20 cellular contexts compared by ENCODE assay signal in genomic region chr10:73917566-73918305, GRCh38. TPM values are rescaled to one million over a fixed set of nuclear protein-coding genes. Genes with fewer than 3 reads are reported as not detected.
DNase-seq lines count a peak whose midpoint lies in the region; ATAC-seq, FAIRE-seq and TF ChIP-seq lines count a peak whose summit lies in the region.
"Had no signal": no experiment of that assay in that cellular context is flagged by ENCODE, and none has a peak within 500 bp of the region (broad histone marks: within the 10 kb centered on the region; RNA-seq: fewer than 3 reads in every experiment).

No MANE protein-coding gene starts in this region.

- BruUV-seq in PC-3 (replicated peaks; lab: Mats Ljungman, UMichigan) = no TSS peak

- H3F3A ChIP-seq in PC-3 (ENCODE audit: low read length, unreplicated experiment) = peaks cover 50% of the 10 kb centered on the region

- ATAC-seq in PC-3 (peak; percentile 24), HG02870 (IDR thresholded peaks at IDR 0.05; ENCODE audit: unreplicated experiment) (no peak)
- no peak for ATAC-seq in stimulated activated naive B cell treated with anti-CD40 and anti-IgM and Interleukin-4, amounts not matched to agents 10 μg/mL and 1 μg/mL and 100 μg/mL, for 72 hours (replicated peaks)

- no peaks in the 10 kb centered on the region for H3K9me2 ChIP-seq in PC-3 (replicated peaks; ENCODE audit: low read length)

- no peak overlapping the region for H3K4me3 Mint-ChIP-seq in stimulated activated naive B cell treated with anti-CD40 and anti-IgM and Interleukin-4, amounts not matched to agents 10 μg/mL and 1 μg/mL and 100 μg/mL, for 72 hours
- H3K4me3 Mint-ChIP-seq: activated CD8-positive, alpha-beta memory T cell treated with anti-CD3 and anti-CD28 coated beads, Interleukin-2, amount 10 ng/mL, durations not matched to agents 7 days and 5 days; activated naive CD8-positive, alpha-beta T cell treated with anti-CD3 and anti-CD28 coated beads, Interleukin-2, amount 10 ng/mL, durations not matched to agents 7 days and 5 days; CD8-positive, alpha-beta memory T cell had no signal

- CTCF ChIA-PET in PC-3 (lab: Charles Lee) = interaction anchor here (0.5 to 3.0 kb wide), 9 partner anchors 18 to 117 kb away, joined by 3 to 21 read pairs (median 7); no protein-coding TSS in a partner anchor

- no peaks in the 10 kb centered on the region for H3K9me3 ChIP-seq in PC-3 (ENCODE audit: low read length)
- H3K9me3 ChIP-seq: ovary, thyroid gland had no signal

- H3K4me1 Mint-ChIP-seq in stimulated activated naive B cell treated with anti-CD40 and anti-IgM and Interleukin-4, amounts not matched to agents 10 μg/mL and 1 μg/mL and 100 μg/mL, for 72 hours = peaks cover 16 to 19% of the 10 kb centered on the region in 2 donors

- H3K79me2 ChIP-seq in PC-3 (ENCODE audit: low read length) = peaks cover 31% of the 10 kb centered on the region

- peaks cover 41% of the 10 kb centered on the region for H4K20me1 ChIP-seq in PC-3 (ENCODE audit: low read length)

- no peaks in the 10 kb centered on the region for H3K9me3 Mint-ChIP-seq in stimulated activated naive B cell treated with anti-CD40 and anti-IgM and Interleukin-4, amounts not matched to agents 10 μg/mL and 1 μg/mL and 100 μg/mL, for 72 hours

- DNase-seq in PC-3 (peak; percentile 72), epithelial cell of esophagus (ENCODE audit: low read depth) (peak; percentile 59), NCI-H146 (lab: John Stamatoyannopoulos, UW) (no peak)
- no peak for DNase-seq in stimulated activated naive B cell treated with anti-CD40 and anti-IgM and Interleukin-4, amounts not matched to agents 10 μg/mL and 1 μg/mL and 100 μg/mL, for 72 hours
- DNase-seq in stimulated activated CD4-positive, alpha-beta T cell treated with anti-CD3 and anti-CD28 coated beads, Interleukin-2, amount 100 ng/mL, for 24 hours = no peak
- DNase-seq: activated CD4-positive, alpha-beta T cell treated with anti-CD3 and anti-CD28 coated beads for 48 hours; activated CD8-positive, alpha-beta memory T cell treated with anti-CD3 and anti-CD28 coated beads, Interleukin-2, amount 10 ng/mL, durations not matched to agents 7 days and 5 days; activated naive CD8-positive, alpha-beta T cell treated with anti-CD3 and anti-CD28 coated beads, Interleukin-2, amount 10 ng/mL, durations not matched to agents 7 days and 5 days; CD8-positive, alpha-beta memory T cell; cortex of kidney; hippocampal formation; islet precursor cell; NCI-H1436; NCI-H526 treated with DMSO at 0.1 percent for 48 hours; ovary; right cardiac atrium; stimulated activated naive CD4-positive, alpha-beta T cell; thyroid gland had no signal

- H3K4me2 ChIP-seq in PC-3 (ENCODE audit: low read length) = no peak overlapping the region

- intact Hi-C loops in PC-3 (cut with micrococcal nuclease) = no loop called here

- H3K27me3 ChIP-seq in PC-3 (ENCODE audit: low read length) = no peaks in the 10 kb centered on the region
- H3K27me3 ChIP-seq: ovary, thyroid gland had no signal

- peaks cover 50% of the 10 kb centered on the region for H3K4me1 ChIP-seq in PC-3 (ENCODE audit: insufficient read depth, low read length)

- no peak for TF ChIP-seq CTCF in PC-3 (conservative IDR thresholded peaks at IDR 0.05; ENCODE audit: low read depth, low read length)
- TF ChIP-seq CTCF in epithelial cell of esophagus (IDR thresholded peaks at IDR 0.05; ENCODE audit: insufficient read depth, low read depth, low read length, missing control alignments) = no peak

- peak; percentile 96 for FAIRE-seq in G401.6 (lab: Jason Lieb, UNC)

- H3K4me3 ChIP-seq in PC-3 (ENCODE audit: low read length) = no peak overlapping the region
- H3K4me3 ChIP-seq in epithelial cell of esophagus (ENCODE audit: low read length) = no peak overlapping the region
- H3K4me3 ChIP-seq: ovary, thyroid gland had no signal

- H3K27ac ChIP-seq in PC-3 (ENCODE audit: low read length) = peak overlapping the region; percentile 2
- H3K27ac ChIP-seq: ovary, thyroid gland had no signal

- H3K27ac Mint-ChIP-seq in stimulated activated naive B cell treated with anti-CD40 and anti-IgM and Interleukin-4, amounts not matched to agents 10 μg/mL and 1 μg/mL and 100 μg/mL, for 72 hours = peak overlapping the region; percentile 10
- H3K27ac Mint-ChIP-seq: activated CD8-positive, alpha-beta memory T cell treated with anti-CD3 and anti-CD28 coated beads, Interleukin-2, amount 10 ng/mL, durations not matched to agents 7 days and 5 days; activated naive CD8-positive, alpha-beta T cell treated with anti-CD3 and anti-CD28 coated beads, Interleukin-2, amount 10 ng/mL, durations not matched to agents 7 days and 5 days; CD8-positive, alpha-beta memory T cell had no signal

- POLR2A ChIA-PET in PC-3 (lab: Charles Lee; ENCODE audit: unreplicated experiment) = interaction anchor here (0.6 to 2.8 kb wide), 9 partner anchors 8 to 187 kb away, joined by 3 to 18 read pairs (median 6); no protein-coding TSS in a partner anchor

- H3K27me3 Mint-ChIP-seq in stimulated activated naive B cell treated with anti-CD40 and anti-IgM and Interleukin-4, amounts not matched to agents 10 μg/mL and 1 μg/mL and 100 μg/mL, for 72 hours = no peaks in the 10 kb centered on the region

- H2AFZ ChIP-seq in PC-3 (ENCODE audit: low read length) = no peak overlapping the region

- peaks cover 43% of the 10 kb centered on the region for H3K36me3 ChIP-seq in PC-3 (ENCODE audit: low read depth, low read length)
- H3K36me3 ChIP-seq: ovary, thyroid gland had no signal

- peaks cover 3 to 8% of the 10 kb centered on the region in 2 donors for H3K36me3 Mint-ChIP-seq in stimulated activated naive B cell treated with anti-CD40 and anti-IgM and Interleukin-4, amounts not matched to agents 10 μg/mL and 1 μg/mL and 100 μg/mL, for 72 hours

- no peak overlapping the region for H3K9ac ChIP-seq in PC-3 (ENCODE audit: low read length)

RNA-seq across cellular contexts. Expression of gene PLAU, which starts 6.8 kb away (rescaled TPM):
- 1,570 and 1,582 TPM in 2 replicates for total RNA-seq in PC-3 (2014; rRNA removed)

RNA-seq across cellular contexts. Expression of gene CAMK2G, which starts 43.4 kb away (rescaled TPM):
- total RNA-seq in PC-3 (2014; rRNA removed) = 170 and 179 TPM in 2 replicates

Comparison
In these comparisons a context has a peak if more than half of its experiments do, and no peak if none do; other contexts are left out.
1. DNase-seq: peak in PC-3 (single experiment) and epithelial cell of esophagus (single experiment); none in stimulated activated naive B cell treated with anti-CD40 and anti-IgM and Interleukin-4, amounts not matched to agents 10 μg/mL and 1 μg/mL and 100 μg/mL, for 72 hours (single experiment), stimulated activated CD4-positive, alpha-beta T cell treated with anti-CD3 and anti-CD28 coated beads, Interleukin-2, amount 100 ng/mL, for 24 hours (0 of 2) and NCI-H146 (single experiment).